Comparison of ENCODE assay signal across 18 cellular contexts in the genomic region with DNA sequence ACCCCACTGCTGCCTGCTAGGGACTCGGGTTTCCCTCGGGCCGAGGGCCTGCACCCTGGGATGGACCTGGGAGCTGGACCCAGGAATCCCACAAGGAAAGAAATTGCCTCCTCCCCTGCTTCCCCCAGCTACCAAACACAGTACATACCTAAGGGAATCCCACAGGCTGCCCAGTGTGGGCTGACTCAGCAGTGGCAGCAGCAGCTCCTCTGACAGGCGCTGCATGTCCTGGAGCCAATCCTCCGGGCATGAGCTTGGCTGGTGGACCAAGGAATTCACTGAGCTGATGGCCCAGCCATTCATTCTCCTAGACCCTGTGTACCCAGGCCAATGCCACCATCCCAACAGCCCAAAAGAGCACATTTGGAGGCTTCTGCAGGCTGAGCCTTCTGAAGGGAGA. TPM values are rescaled to one million over a fixed set of nuclear protein-coding genes. Genes with fewer than 3 reads are reported as not detected.
"Had no signal": no experiment of that assay in that cellular context is flagged by ENCODE, and none has a peak within 500 bp of the region (broad histone marks: within the 10 kb centered on the region; RNA-seq: fewer than 3 reads in every experiment).

No MANE protein-coding gene starts in this region.

- H3K36me3 ChIP-seq: colonic mucosa had no signal

- H3K27ac ChIP-seq: brain microvascular endothelial cell, colonic mucosa, foreskin keratinocyte, sigmoid colon had no signal

- ATAC-seq: activated CD4-positive, CD25-positive, alpha-beta regulatory T cell treated with anti-CD3 and anti-CD28 coated beads, Interleukin-2, amount 50 U/mL, for 24 hours; activated CD8-positive, alpha-beta T cell treated with anti-CD3 and anti-CD28 coated beads, Interleukin-2, amount 10 ng/mL, durations not matched to agents 7 days and 5 days; activated T-cell treated with anti-CD3 and anti-CD28 coated beads, Interleukin-2, amount 50 U/mL, for 4 hours; foreskin keratinocyte; left lobe of liver had no signal

- DNase-seq: activated CD4-positive, alpha-beta T cell treated with anti-CD3 and anti-CD28 coated beads, Interleukin-2, amount 10 ng/mL, durations not matched to agents 7 days and 5 days; activated CD8-positive, alpha-beta T cell treated with anti-CD3 and anti-CD28 coated beads, Interleukin-2, amount 10 ng/mL, durations not matched to agents 7 days and 5 days; activated T-cell treated with anti-CD3 and anti-CD28 coated beads, Interleukin-2, amount 50 U/mL, for 4 hours; amygdala; brain microvascular endothelial cell; central memory CD4-positive, alpha-beta T cell; colonic mucosa; foreskin keratinocyte; glutamatergic neuron; hippocampal formation; nucleus accumbens; posterior cingulate gyrus; sigmoid colon; stimulated activated naive CD4-positive, alpha-beta T cell had no signal

- H3K9me3 ChIP-seq: colonic mucosa, sigmoid colon had no signal

- H3K4me3 ChIP-seq: colonic mucosa, lung, sigmoid colon had no signal

- H3K4me1 ChIP-seq: colonic mucosa, foreskin keratinocyte, sigmoid colon had no signal

- H3K27me3 ChIP-seq: brain microvascular endothelial cell, colonic mucosa, foreskin keratinocyte, sigmoid colon had no signal

RNA-seq across cellular contexts. Expression of a gene that starts 9.5 kb away (rescaled TPM):
- total RNA-seq: foreskin keratinocyte had no signal
- polyA plus RNA-seq: foreskin keratinocyte, keratinocyte had no signal
